Comparison of ENCODE assay signal across 1 cellular context in the genomic region with DNA sequence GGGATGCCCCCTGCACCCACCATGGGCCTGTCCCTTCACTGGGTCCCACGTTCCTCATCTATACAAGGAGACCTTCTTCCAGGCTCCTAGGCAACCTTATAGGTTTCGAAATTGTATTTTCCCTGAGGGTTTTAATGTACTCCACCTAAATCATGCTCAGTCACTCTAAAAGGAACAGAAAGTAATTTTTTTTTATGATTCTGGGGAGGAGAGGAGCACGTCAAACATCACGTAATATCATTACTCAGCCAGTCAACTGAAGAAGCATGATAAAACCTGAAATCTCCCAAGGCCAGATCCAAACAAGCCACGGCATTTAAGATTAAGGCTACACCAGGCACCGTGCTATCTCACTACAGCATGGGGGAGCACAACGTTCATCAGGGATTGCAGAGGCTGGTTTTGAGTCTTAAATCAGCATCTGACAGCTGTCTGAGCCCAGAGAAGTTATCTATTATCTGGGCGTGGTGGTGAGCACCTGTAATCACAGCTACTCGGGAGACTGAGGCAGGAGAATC.
TF ChIP-seq lines count a peak whose summit lies in the region.

No MANE protein-coding gene starts in this region.

TF ChIP-seq in K562, 482 proteins besides CTCF, POLR2A, EP300 and RAD21 (continued from another document and continues in another):
- TF ChIP-seq, protein P1, sequence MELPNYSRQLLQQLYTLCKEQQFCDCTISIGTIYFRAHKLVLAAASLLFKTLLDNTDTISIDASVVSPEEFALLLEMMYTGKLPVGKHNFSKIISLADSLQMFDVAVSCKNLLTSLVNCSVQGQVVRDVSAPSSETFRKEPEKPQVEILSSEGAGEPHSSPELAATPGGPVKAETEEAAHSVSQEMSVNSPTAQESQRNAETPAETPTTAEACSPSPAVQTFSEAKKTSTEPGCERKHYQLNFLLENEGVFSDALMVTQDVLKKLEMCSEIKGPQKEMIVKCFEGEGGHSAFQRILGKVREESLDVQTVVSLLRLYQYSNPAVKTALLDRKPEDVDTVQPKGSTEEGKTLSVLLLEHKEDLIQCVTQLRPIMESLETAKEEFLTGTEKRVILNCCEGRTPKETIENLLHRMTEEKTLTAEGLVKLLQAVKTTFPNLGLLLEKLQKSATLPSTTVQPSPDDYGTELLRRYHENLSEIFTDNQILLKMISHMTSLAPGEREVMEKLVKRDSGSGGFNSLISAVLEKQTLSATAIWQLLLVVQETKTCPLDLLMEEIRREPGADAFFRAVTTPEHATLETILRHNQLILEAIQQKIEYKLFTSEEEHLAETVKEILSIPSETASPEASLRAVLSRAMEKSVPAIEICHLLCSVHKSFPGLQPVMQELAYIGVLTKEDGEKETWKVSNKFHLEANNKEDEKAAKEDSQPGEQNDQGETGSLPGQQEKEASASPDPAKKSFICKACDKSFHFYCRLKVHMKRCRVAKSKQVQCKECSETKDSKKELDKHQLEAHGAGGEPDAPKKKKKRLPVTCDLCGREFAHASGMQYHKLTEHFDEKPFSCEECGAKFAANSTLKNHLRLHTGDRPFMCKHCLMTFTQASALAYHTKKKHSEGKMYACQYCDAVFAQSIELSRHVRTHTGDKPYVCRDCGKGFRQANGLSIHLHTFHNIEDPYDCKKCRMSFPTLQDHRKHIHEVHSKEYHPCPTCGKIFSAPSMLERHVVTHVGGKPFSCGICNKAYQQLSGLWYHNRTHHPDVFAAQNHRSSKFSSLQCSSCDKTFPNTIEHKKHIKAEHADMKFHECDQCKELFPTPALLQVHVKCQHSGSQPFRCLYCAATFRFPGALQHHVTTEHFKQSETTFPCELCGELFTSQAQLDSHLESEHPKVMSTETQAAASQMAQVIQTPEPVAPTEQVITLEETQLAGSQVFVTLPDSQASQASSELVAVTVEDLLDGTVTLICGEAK (IDR thresholded peaks at IDR 0.05) = no peak
- TF ChIP-seq, protein P1 (CRISPR knock-in tag; IDR thresholded peaks at IDR 0.05) = no peak
- peak; percentile 86; the same call in 1 of the 2 replicates for TF ChIP-seq ZKSCAN8 (CRISPR knock-in tag; IDR thresholded peaks at IDR 0.05)
- TF ChIP-seq ZNF316 (IDR thresholded peaks at IDR 0.05) = no peak
- TF ChIP-seq ARNT (IDR thresholded peaks at IDR 0.05) = peak; percentile 64 to 72; a peak in 3 of 4 replicates
- TF ChIP-seq JUND (IDR thresholded peaks at IDR 0.05; ENCODE audit: borderline replicate concordance, low read depth, low read length) = peak; percentile 61; the same call in 1 of the 2 replicates
- TF ChIP-seq JUND (tag; IDR thresholded peaks at IDR 0.05; ENCODE audit: borderline replicate concordance, low read depth, low read length) = no peak; the same call in 2 of the 3 replicates
- no peak for TF ChIP-seq NR2C1 (IDR thresholded peaks at IDR 0.05)
- peak; percentile 37; the same call in 1 of the 2 replicates for TF ChIP-seq NR2C1 (tag; IDR thresholded peaks at IDR 0.05)
- peak; percentile 97 for TF ChIP-seq MEIS2 (IDR thresholded peaks at IDR 0.05; ENCODE audit: partially characterized antibody)
- TF ChIP-seq, protein P2, sequence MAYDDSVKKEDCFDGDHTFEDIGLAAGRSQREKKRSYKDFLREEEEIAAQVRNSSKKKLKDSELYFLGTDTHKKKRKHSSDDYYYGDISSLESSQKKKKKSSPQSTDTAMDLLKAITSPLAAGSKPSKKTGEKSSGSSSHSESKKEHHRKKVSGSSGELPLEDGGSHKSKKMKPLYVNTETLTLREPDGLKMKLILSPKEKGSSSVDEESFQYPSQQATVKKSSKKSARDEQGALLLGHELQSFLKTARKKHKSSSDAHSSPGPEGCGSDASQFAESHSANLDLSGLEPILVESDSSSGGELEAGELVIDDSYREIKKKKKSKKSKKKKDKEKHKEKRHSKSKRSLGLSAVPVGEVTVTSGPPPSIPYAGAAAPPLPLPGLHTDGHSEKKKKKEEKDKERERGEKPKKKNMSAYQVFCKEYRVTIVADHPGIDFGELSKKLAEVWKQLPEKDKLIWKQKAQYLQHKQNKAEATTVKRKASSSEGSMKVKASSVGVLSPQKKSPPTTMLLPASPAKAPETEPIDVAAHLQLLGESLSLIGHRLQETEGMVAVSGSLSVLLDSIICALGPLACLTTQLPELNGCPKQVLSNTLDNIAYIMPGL (CRISPR knock-in tag; IDR thresholded peaks at IDR 0.05) = no peak
- no peak for TF ChIP-seq ZNF655 (CRISPR knock-in tag; IDR thresholded peaks at IDR 0.05)
- TF ChIP-seq SPI1 (IDR thresholded peaks at IDR 0.05; ENCODE audit: borderline replicate concordance, low read depth, low read length) = no peak
- TF ChIP-seq PHF20 (IDR thresholded peaks at IDR 0.05; ENCODE audit: partially characterized antibody) = no peak
- no peak for TF ChIP-seq CEBPB (tag; IDR thresholded peaks at IDR 0.05)
- TF ChIP-seq SMARCA4 (IDR thresholded peaks at IDR 0.05) = peak; percentile 91
- TF ChIP-seq ARHGAP35 (IDR thresholded peaks at IDR 0.05; ENCODE audit: partially characterized antibody) = no peak
- no peak for TF ChIP-seq ZNF583 (CRISPR knock-in tag; IDR thresholded peaks at IDR 0.05)
- no peak for TF ChIP-seq MBD2 (IDR thresholded peaks at IDR 0.05; ENCODE audit: borderline replicate concordance, low read depth)
- TF ChIP-seq ZNF232 (CRISPR knock-in tag; IDR thresholded peaks at IDR 0.05) = no peak
- no peak for TF ChIP-seq XRCC5 (IDR thresholded peaks at IDR 0.05; ENCODE audit: low read depth, low read length)
- TF ChIP-seq BCOR (IDR thresholded peaks at IDR 0.05) = peak; percentile 77
- TF ChIP-seq SOX6 (IDR thresholded peaks at IDR 0.05) = peak; percentile 90
- no peak; the same call in 1 of the 2 replicates for TF ChIP-seq RB1 (IDR thresholded peaks at IDR 0.05; ENCODE audit: low read depth)
- TF ChIP-seq KDM1A (IDR thresholded peaks at IDR 0.05) = peak; percentile 95 to 97
- no peak for TF ChIP-seq ATF1 (CRISPR knock-in tag; IDR thresholded peaks at IDR 0.05)
- peak; percentile 80 for TF ChIP-seq ATF1 (tag; IDR thresholded peaks at IDR 0.05)
- peak; percentile 83 for TF ChIP-seq ATF7 (IDR thresholded peaks at IDR 0.05)
- no peak for TF ChIP-seq SRSF9 (IDR thresholded peaks at IDR 0.05; ENCODE audit: borderline replicate concordance, low read depth, low read length)
- TF ChIP-seq HINFP (tag; conservative IDR thresholded peaks at IDR 0.05; ENCODE audit: low read depth) = no peak
- TF ChIP-seq, protein P3, sequence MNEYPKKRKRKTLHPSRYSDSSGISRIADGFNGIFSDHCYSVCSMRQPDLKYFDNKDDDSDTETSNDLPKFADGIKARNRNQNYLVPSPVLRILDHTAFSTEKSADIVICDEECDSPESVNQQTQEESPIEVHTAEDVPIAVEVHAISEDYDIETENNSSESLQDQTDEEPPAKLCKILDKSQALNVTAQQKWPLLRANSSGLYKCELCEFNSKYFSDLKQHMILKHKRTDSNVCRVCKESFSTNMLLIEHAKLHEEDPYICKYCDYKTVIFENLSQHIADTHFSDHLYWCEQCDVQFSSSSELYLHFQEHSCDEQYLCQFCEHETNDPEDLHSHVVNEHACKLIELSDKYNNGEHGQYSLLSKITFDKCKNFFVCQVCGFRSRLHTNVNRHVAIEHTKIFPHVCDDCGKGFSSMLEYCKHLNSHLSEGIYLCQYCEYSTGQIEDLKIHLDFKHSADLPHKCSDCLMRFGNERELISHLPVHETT (CRISPR knock-in tag; conservative IDR thresholded peaks at IDR 0.05 in 1 of 2, IDR thresholded peaks at IDR 0.05 in 1 of 2) = peak in 1 of 2 experiments; percentile 80; a peak in 2 of 4 replicates
- no peak for TF ChIP-seq ZBED1 (IDR thresholded peaks at IDR 0.05)
